ENCODE assay signal across 1 cellular context in genomic region chr5:90640484-90641059, GRCh38.
TF ChIP-seq lines count a peak whose summit lies in the region.

No MANE protein-coding gene starts in this region.

TF ChIP-seq in GM12878, 131 proteins besides CTCF, POLR2A, EP300 and RAD21 (continued from another document):
- TF ChIP-seq CBX5 (IDR thresholded peaks at IDR 0.05; ENCODE audit: low read depth), result 0 out of 2 replicates have a peak, but pooled peaks have one; percentile 35
- no peak for TF ChIP-seq NR2C2 (IDR thresholded peaks at IDR 0.05; ENCODE audit: borderline replicate concordance, control insufficient read depth, insufficient read length, low read depth)
- no peak for TF ChIP-seq POLR2AphosphoS2 (IDR thresholded peaks at IDR 0.05; ENCODE audit: low read depth, low read length)
- TF ChIP-seq MTA3 (IDR thresholded peaks at IDR 0.05; ENCODE audit: borderline replicate concordance, low read length), result 0 out of 2 replicates have a peak, but pooled peaks have one; percentile 35
- no peak for TF ChIP-seq KAT2A (conservative IDR thresholded peaks at IDR 0.05; ENCODE audit: control insufficient read depth, low read depth, low read length)
- 0 out of 2 replicates have a peak, but pooled peaks have one; percentile 1 for TF ChIP-seq ZNF687 (IDR thresholded peaks at IDR 0.05)
- 0 out of 2 replicates have a peak, but pooled peaks have one; percentile 49 for TF ChIP-seq PML (IDR thresholded peaks at IDR 0.05; ENCODE audit: low read length)
- TF ChIP-seq SRF (IDR thresholded peaks at IDR 0.05; ENCODE audit: low read depth in 2 of 2, low read length in 2 of 2), result no peak
- no peak for TF ChIP-seq DPF2 (IDR thresholded peaks at IDR 0.05)
- no peak for TF ChIP-seq ZNF622 (IDR thresholded peaks at IDR 0.05)
- TF ChIP-seq ATF3 (IDR thresholded peaks at IDR 0.05; ENCODE audit: borderline replicate concordance, extremely low read depth, low read depth, low read length), result no peak
- TF ChIP-seq NFIC (IDR thresholded peaks at IDR 0.05; ENCODE audit: low read depth, low read length), result no peak; the same call in 1 of the 2 replicates
